ENCODE assay signal across 1 cellular context in the genomic region with DNA sequence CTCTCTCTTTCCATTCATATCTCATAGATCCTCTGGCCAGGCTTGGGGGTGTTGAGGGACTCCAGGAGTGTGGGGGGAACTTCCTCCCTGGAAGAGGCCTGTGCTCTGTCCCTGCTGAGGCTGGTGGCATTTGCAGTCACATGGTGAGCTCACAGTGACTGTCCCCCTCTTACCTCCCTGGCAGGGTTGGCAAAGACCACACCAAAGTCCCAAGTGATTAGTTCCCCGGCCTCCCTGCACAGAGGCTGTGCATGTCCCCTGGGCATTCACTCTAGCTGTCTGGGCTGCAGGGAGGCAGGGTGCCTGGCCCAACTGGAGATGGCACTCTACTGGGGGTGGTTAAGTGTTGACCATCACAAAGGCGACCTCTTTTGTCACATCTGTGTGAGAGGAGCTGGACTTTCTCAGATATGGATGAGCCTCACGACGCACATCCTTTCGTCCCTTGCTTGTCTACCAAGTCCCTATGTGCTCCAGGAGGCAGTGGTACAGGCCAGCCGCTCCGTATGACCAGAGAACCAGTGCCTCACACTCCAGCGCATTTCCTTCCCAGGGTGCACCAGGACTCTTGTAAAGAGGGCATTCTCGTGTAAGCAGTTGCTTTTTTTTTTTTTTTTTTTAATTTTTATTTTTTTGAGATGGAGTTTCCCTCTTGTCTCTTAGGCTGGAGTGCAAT.
TF ChIP-seq lines count a peak whose summit lies in the region.

No MANE protein-coding gene starts in this region.

TF ChIP-seq in K562, 482 proteins besides CTCF, POLR2A, EP300 and RAD21:
- TF ChIP-seq CHD1 (IDR thresholded peaks at IDR 0.05; ENCODE audit: low read length) (peak; percentile 23), HNRNPLL (IDR thresholded peaks at IDR 0.05; ENCODE audit: low read depth, low read length, poor library complexity, severe bottlenecking) (peak; percentile 16), ZNF408 (CRISPR knock-in tag; IDR thresholded peaks at IDR 0.05; ENCODE audit: low read depth) (no peak), WHSC1 (IDR thresholded peaks at IDR 0.05; ENCODE audit: low read length) (peak; percentile 75), MYC (IDR thresholded peaks at IDR 0.05; ENCODE audit: low read depth, low read length) (no peak), MYC (CRISPR knock-in tag; IDR thresholded peaks at IDR 0.05; ENCODE audit: borderline replicate concordance, low read depth) (peak; percentile 19; the same call in 1 of the 2 replicates), ZNF239 (CRISPR knock-in tag; IDR thresholded peaks at IDR 0.05) (no peak)
TF ChIP-seq in K562: peak in this region for 4.
